ENCODE assay signal across 8 cellular contexts in genomic region chr13:31209172-31209818, GRCh38. TPM values are rescaled to one million over a fixed set of nuclear protein-coding genes. Genes with fewer than 3 reads are reported as not detected.
DNase-seq lines count a peak whose midpoint lies in the region; ATAC-seq and TF ChIP-seq lines count a peak whose summit lies in the region.

No MANE protein-coding gene starts in this region.

- no peaks in the 10 kb centered on the region for H3K27me3 ChIP-seq in thoracic aorta (replicated peaks; ENCODE audit: insufficient read depth)

- no peaks in the 10 kb centered on the region for H3K27me3 Mint-ChIP-seq in stimulated activated naive CD8-positive, alpha-beta T cell treated with anti-CD3 and anti-CD28 coated beads, Interleukin-15, amount 100 ng/mL, for 72 hours
- H3K27me3 Mint-ChIP-seq in immature natural killer cell (ENCODE audit: low read depth in 3 of 3) = peaks cover 0 to 5% (median 3%) of the 10 kb centered on the region in 3 donors

- ATAC-seq in stimulated activated naive CD8-positive, alpha-beta T cell treated with anti-CD3 and anti-CD28 coated beads, Interleukin-15, amount 100 ng/mL, for 72 hours = peak; percentile 28
- ATAC-seq in stimulated activated naive CD8-positive, alpha-beta T cell treated with anti-CD3 and anti-CD28 coated beads, Interleukin-15, Interleukin-2, amounts not matched to agents 100 U/mL and 50 U/mL, for 24 hours = no peak
- ATAC-seq in thoracic aorta (ENCODE audit: insufficient number of reproducible peaks, low FRiP score, low read depth) (no peak), GM18502 (IDR thresholded peaks at IDR 0.05; ENCODE audit: poor library complexity, unreplicated experiment) (no peak), HG02678 (IDR thresholded peaks at IDR 0.05; ENCODE audit: unreplicated experiment) (no peak), HG02840 (IDR thresholded peaks at IDR 0.05; ENCODE audit: low FRiP score, unreplicated experiment) (no peak)

- H3K4me1 ChIP-seq in thoracic aorta (ENCODE audit: control insufficient read depth in 1 of 2, low read depth in 2 of 2) = peaks cover 9 to 20% of the 10 kb centered on the region in 2 donors

- no peaks in the 10 kb centered on the region for H3K9me3 ChIP-seq in thoracic aorta

- no peak overlapping the region for H3K27ac Mint-ChIP-seq in stimulated activated naive CD8-positive, alpha-beta T cell treated with anti-CD3 and anti-CD28 coated beads, Interleukin-15, amount 100 ng/mL, for 72 hours
- peak overlapping the region in 5 of 6 donors; percentile 46 to 81 (median 59) for H3K27ac Mint-ChIP-seq in immature natural killer cell

- peaks cover 38% of the 10 kb centered on the region for H3K4me1 Mint-ChIP-seq in stimulated activated naive CD8-positive, alpha-beta T cell treated with anti-CD3 and anti-CD28 coated beads, Interleukin-15, amount 100 ng/mL, for 72 hours
- peaks cover 32 to 34% of the 10 kb centered on the region in 2 donors for H3K4me1 Mint-ChIP-seq in immature natural killer cell

- H3K4me3 Mint-ChIP-seq in stimulated activated naive CD8-positive, alpha-beta T cell treated with anti-CD3 and anti-CD28 coated beads, Interleukin-15, amount 100 ng/mL, for 72 hours = peak overlapping the region in 1 of 2 donors; percentile 36
- H3K4me3 Mint-ChIP-seq in immature natural killer cell = peak overlapping the region; percentile 44 to 67 (median 51)

- no peak overlapping the region for H3K27ac ChIP-seq in thoracic aorta

- no peaks in the 10 kb centered on the region for H3K36me3 Mint-ChIP-seq in immature natural killer cell

- no peaks in the 10 kb centered on the region for H3K9me3 Mint-ChIP-seq in stimulated activated naive CD8-positive, alpha-beta T cell treated with anti-CD3 and anti-CD28 coated beads, Interleukin-15, amount 100 ng/mL, for 72 hours
- H3K9me3 Mint-ChIP-seq in immature natural killer cell = no peaks in the 10 kb centered on the region

- H3K36me3 ChIP-seq in thoracic aorta = no peaks in the 10 kb centered on the region

- H3K4me3 ChIP-seq in thoracic aorta = peak overlapping the region; percentile 9

- no peak for DNase-seq in stimulated activated naive CD8-positive, alpha-beta T cell treated with anti-CD3 and anti-CD28 coated beads, Interleukin-15, amount 100 ng/mL, for 72 hours
- no peak for DNase-seq in stimulated activated naive CD8-positive, alpha-beta T cell treated with anti-CD3 and anti-CD28 coated beads, Interleukin-15, Interleukin-2, amounts not matched to agents 100 U/mL and 50 U/mL, for 24 hours
- DNase-seq in amygdala (lab: John Stamatoyannopoulos, UW) = peak in 33 of 56 donors; percentile 14 to 79 (median 32)
- DNase-seq in immature natural killer cell = peak in 2 of 3 donors; percentile 17 to 27
- DNase-seq in thoracic aorta (ENCODE audit: low spot score) = no peak

- no peak for TF ChIP-seq CTCF in thoracic aorta (IDR thresholded peaks at IDR 0.05)

RNA-seq across cellular contexts. Expression of gene B3GLCT, which starts 9.5 kb away (rescaled TPM):
- 10 to 100 TPM in 1 of 3 donors, 1 to 10 TPM in 2; 9.0 to 16.9 (median 9.8) TPM for polyA plus RNA-seq in immature natural killer cell
- 10 to 100 TPM in 1 of 2 donors, 1 to 10 TPM in 1; 9.3 to 10.4 TPM for total RNA-seq in thoracic aorta

RNA-seq across cellular contexts. Expression of gene HSPH1, which starts 47.6 kb away (rescaled TPM):
- 10 to 100 TPM; 19.4 to 44.8 (median 20.3) TPM for polyA plus RNA-seq in immature natural killer cell
- total RNA-seq in thoracic aorta = 10 to 100 TPM; 21.4 to 52.7 TPM

Comparison
In these comparisons a context has a peak if more than half of its experiments do, and no peak if none do; other contexts are left out.
1. DNase-seq: peak in amygdala (33 of 56) and immature natural killer cell (2 of 3); none in stimulated activated naive CD8-positive, alpha-beta T cell treated with anti-CD3 and anti-CD28 coated beads, Interleukin-15, amount 100 ng/mL, for 72 hours (0 of 2), stimulated activated naive CD8-positive, alpha-beta T cell treated with anti-CD3 and anti-CD28 coated beads, Interleukin-15, Interleukin-2, amounts not matched to agents 100 U/mL and 50 U/mL, for 24 hours (single experiment) and thoracic aorta (single experiment).
2. H3K27ac Mint-ChIP-seq: peak in immature natural killer cell (5 of 6); none in stimulated activated naive CD8-positive, alpha-beta T cell treated with anti-CD3 and anti-CD28 coated beads, Interleukin-15, amount 100 ng/mL, for 72 hours (0 of 2).